Comparison of ENCODE assay signal across 8 cellular contexts in the genomic region with DNA sequence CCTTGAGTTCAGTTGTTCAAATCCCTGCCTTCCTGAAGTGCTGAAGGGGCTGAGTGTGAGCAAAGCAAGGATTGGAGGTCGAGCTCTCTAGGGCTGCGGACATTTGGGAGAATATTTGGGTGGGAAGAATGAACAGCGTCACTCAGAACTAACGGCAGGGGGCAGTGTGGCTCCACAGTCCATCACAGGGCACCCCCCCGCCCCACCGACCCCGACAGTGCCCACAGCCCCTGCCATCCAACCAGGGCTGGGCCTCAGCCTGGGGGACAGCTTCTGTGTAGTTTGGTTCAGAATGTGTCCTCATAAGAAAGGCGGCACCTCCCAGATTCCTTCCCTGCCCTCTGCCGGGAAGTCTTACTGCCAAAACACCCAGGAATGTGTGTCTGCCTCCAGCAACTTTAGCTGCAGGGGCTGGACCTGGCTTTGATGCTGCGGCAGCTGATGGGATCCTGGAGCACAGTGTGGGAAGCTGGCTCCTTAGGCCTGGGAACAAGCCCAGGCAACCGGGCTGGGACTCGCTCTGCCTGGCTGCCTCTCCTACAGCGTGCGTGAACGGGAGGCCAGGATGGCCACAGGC.
DNase-seq lines count a peak whose midpoint lies in the region; ATAC-seq and FAIRE-seq lines count a peak whose summit lies in the region.

No MANE protein-coding gene starts in this region.

- DNase-seq in NCI-H1436 (lab: John Stamatoyannopoulos, UW) (peak; percentile 15), NCI-H1436 treated with DMSO at 0.1 percent for 48 hours (lab: John Stamatoyannopoulos, UW) (no peak), M059J (ENCODE audit: low read depth) (peak; percentile 99), frontal cortex (ENCODE audit: low spot score in 2 of 2) (peak; percentile 31 to 64), occipital lobe (lab: John Stamatoyannopoulos, UW) (peak; percentile 39), small intestine (no peak)
- DNase-seq in activated CD8-positive, alpha-beta memory T cell treated with anti-CD3 and anti-CD28 coated beads, Interleukin-2, amount 50 U/mL, for 48 hours, result peak; percentile 67

- no peaks in the 10 kb centered on the region for H3K36me3 ChIP-seq in small intestine (ENCODE audit: control insufficient read depth in 2 of 2, insufficient read depth in 2 of 2, low read length in 2 of 2)

- no peaks in the 10 kb centered on the region for H3K27me3 ChIP-seq in small intestine (ENCODE audit: control insufficient read depth in 2 of 2, insufficient read depth in 2 of 2, low read length in 2 of 2)

- no peak for ATAC-seq in GM18511 (IDR thresholded peaks at IDR 0.05; ENCODE audit: unreplicated experiment)

- no peaks in the 10 kb centered on the region for H3K9me3 ChIP-seq in small intestine (ENCODE audit: control insufficient read depth, low read depth)

- no peak overlapping the region for H3K4me3 ChIP-seq in small intestine (ENCODE audit: low read depth in 1 of 2, low read length in 2 of 2)

- WGBS in small intestine, 3 donors, result 27 to 28% (median 28%) methylated on average over 15 of the region's 15 CpGs

- H3K27ac ChIP-seq in small intestine (ENCODE audit: low read depth in 1 of 2, low read length in 1 of 2), result no peak overlapping the region

- FAIRE-seq in frontal cortex (lab: Jason Lieb, UNC) (no peak), small intestine (lab: Jason Lieb, UNC) (no peak)

- no peaks in the 10 kb centered on the region for H3K4me1 ChIP-seq in small intestine (ENCODE audit: control insufficient read depth in 2 of 2, insufficient read depth in 1 of 2, low read depth in 1 of 2, low read length in 1 of 2)

Comparison
In these comparisons a context has a peak if more than half of its experiments do, and no peak if none do; other contexts are left out.
1. DNase-seq: peak in NCI-H1436 (single experiment), M059J (single experiment), activated CD8-positive, alpha-beta memory T cell treated with anti-CD3 and anti-CD28 coated beads, Interleukin-2, amount 50 U/mL, for 48 hours (single experiment), frontal cortex (2 of 2) and occipital lobe (single experiment); none in NCI-H1436 treated with DMSO at 0.1 percent for 48 hours (single experiment) and small intestine (single experiment).